ENCODE assay signal across 15 cellular contexts in the genomic region with DNA sequence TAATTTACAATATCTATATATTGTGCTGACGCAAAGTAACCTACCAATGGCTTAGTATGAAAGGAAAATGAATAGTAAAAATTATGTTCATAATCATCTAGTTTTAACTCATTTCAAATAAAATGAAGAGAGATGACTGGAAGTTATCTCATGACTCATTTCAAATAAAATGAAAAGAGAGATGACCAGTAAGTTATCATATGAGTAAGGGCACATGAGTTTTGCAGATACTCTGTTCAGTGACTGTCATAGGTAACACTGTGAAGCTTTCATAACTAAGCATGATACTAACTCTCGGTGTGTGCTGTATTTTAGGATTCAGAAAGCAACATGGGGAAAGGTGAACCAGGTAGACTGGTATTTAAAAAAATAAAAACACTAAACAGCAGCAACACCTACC.
"Had no signal": no experiment of that assay in that cellular context is flagged by ENCODE, and none has a peak within 500 bp of the region (broad histone marks: within the 10 kb centered on the region; RNA-seq: fewer than 3 reads in every experiment).

No MANE protein-coding gene starts in this region.

- DNase-seq: activated CD4-positive, alpha-beta T cell treated with anti-CD3 and anti-CD28 coated beads, Interleukin-2, amount 50 U/mL, for 4 hours; activated CD4-positive, CD25-positive, alpha-beta regulatory T cell; activated gamma-delta T cell; activated naive CD8-positive, alpha-beta T cell treated with anti-CD3 and anti-CD28 coated beads for 36 hours; amygdala; cortex of kidney; effector CD4-positive, alpha-beta T cell; foreskin fibroblast; glutamatergic neuron; left ventricle myocardium inferior; mesenchymal stem cell; naive thymus-derived CD8-positive, alpha-beta T cell; stimulated activated CD4-positive, alpha-beta T cell treated with anti-CD3 and anti-CD28 coated beads, Interleukin-4, amount 100 ng/mL, for 1 hour; stimulated activated naive CD4-positive, alpha-beta T cell; trophoblast cell had no signal

- ATAC-seq: naive thymus-derived CD8-positive, alpha-beta T cell had no signal
